ENCODE assay signal across 9 cellular contexts in genomic region chr9:117487555-117488175, GRCh38.
DNase-seq lines count a peak whose midpoint lies in the region; ATAC-seq, FAIRE-seq and TF ChIP-seq lines count a peak whose summit lies in the region.
"Had no signal": no experiment of that assay in that cellular context is flagged by ENCODE, and none has a peak within 500 bp of the region (broad histone marks: within the 10 kb centered on the region; RNA-seq: fewer than 3 reads in every experiment).

No MANE protein-coding gene starts in this region.

- no TSS peak for BruUV-seq in GM12878 (replicated peaks; lab: Mats Ljungman, UMichigan)

- FAIRE-seq in GM12878 (lab: Jason Lieb, UNC) = peak; percentile 94

- TF ChIP-seq RAD21 in GM12878 (IDR thresholded peaks at IDR 0.05; ENCODE audit: insufficient read depth, low read depth, low read length) = peak; percentile 79

- H3K27me3 ChIP-seq in HAP-1 (ENCODE audit: low read depth) (no peaks in the 10 kb centered on the region), Peyer's patch (no peaks in the 10 kb centered on the region), GM12878 (replicated peaks in 1 of 2; ENCODE audit: control insufficient read depth in 2 of 2, insufficient read depth in 2 of 2, low read length in 1 of 2) (no peaks in the 10 kb centered on the region), skeletal muscle tissue (ENCODE audit: control insufficient read depth in 3 of 3, insufficient read depth in 3 of 3, low read length in 3 of 3) (no peaks in the 10 kb centered on the region)

- peak; percentile 100 for ATAC-seq in GM12878

- TF ChIP-seq CTCF in LNCaP clone FGC (IDR thresholded peaks at IDR 0.05; ENCODE audit: control insufficient read depth, extremely low read depth, insufficient read depth) = peak; percentile 98
- TF ChIP-seq CTCF in Peyer's patch (IDR thresholded peaks at IDR 0.05) = peak in 5 of 6 experiments; percentile 36 to 97 (median 94)
- TF ChIP-seq CTCF in GM12878 (IDR thresholded peaks at IDR 0.05 in 2 of 3, conservative IDR thresholded peaks at IDR 0.05 in 1 of 3; ENCODE audit: control insufficient read depth in 2 of 3, extremely low read depth in 1 of 3, insufficient read depth in 1 of 3, low read depth in 3 of 3, low read length in 3 of 3) = peak; percentile 90 to 98 (median 94); a peak in 5 of 6 replicates

- H3K4me3 ChIP-seq in HAP-1 (no peak overlapping the region), LNCaP clone FGC (ENCODE audit: low read depth, low read length) (no peak overlapping the region), Peyer's patch (no peak overlapping the region), GM12878 (no peak overlapping the region), skeletal muscle tissue (ENCODE audit: low read length in 3 of 3) (peak overlapping the region in 2 of 3 donors; percentile 18 to 45)
- H3K4me3 ChIP-seq: skin epidermis had no signal

- H3K9ac ChIP-seq in GM12878 (ENCODE audit: control insufficient read depth, insufficient read depth, low read length) (no peak overlapping the region), skeletal muscle tissue (ENCODE audit: low read depth in 1 of 3, low read length in 3 of 3) (peak overlapping the region in 1 of 3 donors; percentile 11)

- no peaks in the 10 kb centered on the region for H3K79me2 ChIP-seq in GM12878 (ENCODE audit: control insufficient read depth, insufficient read depth, low read length)

- intact Hi-C loops in GM12878 (cut with micrococcal nuclease; ENCODE audit: unreplicated experiment) = loop anchor here (1.0 kb wide), 1 partner anchor 69 kb away; no protein-coding TSS in a partner anchor

- 0 out of 2 replicates have a peak overlapping the region, but pooled peaks have one; percentile 0 for H2AFZ ChIP-seq in GM12878 (ENCODE audit: control insufficient read depth, low read depth, low read length)

- DNase-seq in SIG-M5 treated with dmso at 0.1 percent for 504 hours (lab: John Stamatoyannopoulos, UW; ENCODE audit: unreplicated experiment) = peak; percentile 47
- DNase-seq in SIG-M5 (lab: John Stamatoyannopoulos, UW) = no peak
- peak; percentile 76 to 82 for DNase-seq in HAP-1 (ENCODE audit: low spot score in 2 of 2)
- peak; percentile 40 for DNase-seq in LNCaP clone FGC (ENCODE audit: low read depth)
- peak in 2 of 3 donors; percentile 77 to 85 for DNase-seq in Peyer's patch
- DNase-seq in GM12878 (ENCODE audit: low read depth, low spot score) = peak; percentile 7
- DNase-seq in iPS-NIHi11 (ENCODE audit: low spot score) = peak; percentile 87

- no peaks in the 10 kb centered on the region for H3K36me3 ChIP-seq in HAP-1 (replicated peaks)
- no peaks in the 10 kb centered on the region for H3K36me3 ChIP-seq in Peyer's patch
- H3K36me3 ChIP-seq in GM12878 (ENCODE audit: control insufficient read depth in 2 of 2, insufficient read depth in 2 of 2, low read length in 1 of 2) = no peaks in the 10 kb centered on the region
- H3K36me3 ChIP-seq in skeletal muscle tissue (ENCODE audit: control insufficient read depth in 3 of 3, insufficient read depth in 3 of 3, low read length in 3 of 3) = no peaks in the 10 kb centered on the region

- H3K9me3 ChIP-seq in HAP-1 (no peaks in the 10 kb centered on the region), Peyer's patch (no peaks in the 10 kb centered on the region), GM12878 (replicated peaks; ENCODE audit: control insufficient read depth, insufficient read depth, low read length) (no peaks in the 10 kb centered on the region), skeletal muscle tissue (ENCODE audit: control insufficient read depth in 3 of 3, low read length in 3 of 3) (no peaks in the 10 kb centered on the region)

- RAD21 ChIA-PET in GM12878 (lab: Charles Lee; ENCODE audit: unreplicated experiment) = interaction anchor here (1.0 kb wide), 2 partner anchors 533 to 1878 kb away, joined by 3 to 8 read pairs; no protein-coding TSS in a partner anchor

- in situ Hi-C loops in HAP-1 (cut with MboI; ENCODE audit: low sequenced_read_pairs) = no loop called here
- in situ Hi-C loops in GM12878 (cut with MboI) = no loop called here

- no peak for TF ChIP-seq POLR2A in Peyer's patch (IDR thresholded peaks at IDR 0.05)
- TF ChIP-seq POLR2A in GM12878 (IDR thresholded peaks at IDR 0.05; ENCODE audit: low read depth, low read length) = no peak

- 9% methylated on average over 15 of the region's 15 CpGs for WGBS in GM12878 (ENCODE audit: insufficient coverage, insufficient replicate concordance, low lambda C conversion rate, missing lambda C conversion rate)

- no peaks in the 10 kb centered on the region for H4K20me1 ChIP-seq in GM12878 (ENCODE audit: control insufficient read depth, insufficient read depth)

- SMC1A ChIA-PET in GM12878 (lab: Charles Lee; ENCODE audit: uncharacterized antibody, unreplicated experiment) = interaction anchor here (0.9 to 1.6 kb wide), 6 partner anchors 22 to 751 kb away, joined by 3 to 22 read pairs (median 3); no protein-coding TSS in a partner anchor

- TF ChIP-seq EP300 in GM12878 (IDR thresholded peaks at IDR 0.05; ENCODE audit: borderline replicate concordance in 1 of 2, control insufficient read depth in 1 of 2, low read depth in 2 of 2, low read length in 2 of 2) = no peak

- CTCF ChIA-PET in GM12878 (lab: Yijun Ruan, JAX) = interaction anchor here (0.6 to 3.2 kb wide), 28 partner anchors 9 to 1878 kb away, joined by 3 to 29 read pairs (median 4); no protein-coding TSS in a partner anchor

- H3K27ac ChIP-seq in Peyer's patch (no peak overlapping the region), GM12878 (ENCODE audit: control insufficient read depth, insufficient read depth) (no peak overlapping the region), skeletal muscle tissue (ENCODE audit: low read depth, low read length) (no peak overlapping the region)
- H3K27ac ChIP-seq: skin epidermis had no signal

- H3K4me1 ChIP-seq in HAP-1 (no peaks in the 10 kb centered on the region; the same call in 1 of the 2 replicates), Peyer's patch (peaks cover 0 to 6% (median 0%) of the 10 kb centered on the region in 4 donors), GM12878 (ENCODE audit: control insufficient read depth, insufficient read depth, low read length) (no peaks in the 10 kb centered on the region), skeletal muscle tissue (ENCODE audit: control insufficient read depth in 3 of 3, insufficient read depth in 3 of 3, low read length in 3 of 3) (peaks cover 2 to 10% (median 4%) of the 10 kb centered on the region in 3 donors)

- POLR2A ChIA-PET in GM12878 (lab: Charles Lee) = no interaction called here

- H3K4me2 ChIP-seq in GM12878 (ENCODE audit: control insufficient read depth, insufficient read depth) = no peak overlapping the region

TF ChIP-seq in GM12878, 131 proteins besides CTCF, POLR2A, EP300 and RAD21 (continues in another document):
- TF ChIP-seq NFXL1 (IDR thresholded peaks at IDR 0.05; ENCODE audit: borderline replicate concordance) (no peak), POU2F2 (IDR thresholded peaks at IDR 0.05; ENCODE audit: borderline replicate concordance, low read depth, low read length) (no peak), RAD51 (IDR thresholded peaks at IDR 0.05) (no peak), MEF2A (IDR thresholded peaks at IDR 0.05; ENCODE audit: insufficient read depth, low read depth, low read length) (no peak), KAT2A (conservative IDR thresholded peaks at IDR 0.05; ENCODE audit: control insufficient read depth, low read depth, low read length) (no peak), PBX3 (IDR thresholded peaks at IDR 0.05; ENCODE audit: insufficient replicate concordance, low read depth, low read length) (no peak), NR2C2 (IDR thresholded peaks at IDR 0.05; ENCODE audit: borderline replicate concordance, control insufficient read depth, insufficient read length, low read depth) (no peak), SMC3 (IDR thresholded peaks at IDR 0.05; ENCODE audit: borderline replicate concordance, low read length) (peak; percentile 67), POLR2AphosphoS2 (IDR thresholded peaks at IDR 0.05; ENCODE audit: low read depth, low read length) (no peak), MXI1 (IDR thresholded peaks at IDR 0.05; ENCODE audit: low read depth, low read length) (no peak), CREB1 (IDR thresholded peaks at IDR 0.05; ENCODE audit: low read depth) (0 out of 2 replicates have a peak, but pooled peaks have one; percentile 37), TARDBP (IDR thresholded peaks at IDR 0.05; ENCODE audit: borderline replicate concordance) (no peak), NFIC (IDR thresholded peaks at IDR 0.05; ENCODE audit: low read depth, low read length) (no peak)

Comparison
In these comparisons a context has a peak if more than half of its experiments do, and no peak if none do; other contexts are left out.
1. H3K4me3 ChIP-seq: peak in skeletal muscle tissue (2 of 3); none in HAP-1 (single experiment), LNCaP clone FGC (single experiment), Peyer's patch (0 of 4) and GM12878 (single experiment).
2. Peak in every context shown above with its lines, with median percentiles within 50 percentile points of each other: CTCF ChIP-seq.